18 cellular contexts compared by ENCODE assay signal in the genomic region with DNA sequence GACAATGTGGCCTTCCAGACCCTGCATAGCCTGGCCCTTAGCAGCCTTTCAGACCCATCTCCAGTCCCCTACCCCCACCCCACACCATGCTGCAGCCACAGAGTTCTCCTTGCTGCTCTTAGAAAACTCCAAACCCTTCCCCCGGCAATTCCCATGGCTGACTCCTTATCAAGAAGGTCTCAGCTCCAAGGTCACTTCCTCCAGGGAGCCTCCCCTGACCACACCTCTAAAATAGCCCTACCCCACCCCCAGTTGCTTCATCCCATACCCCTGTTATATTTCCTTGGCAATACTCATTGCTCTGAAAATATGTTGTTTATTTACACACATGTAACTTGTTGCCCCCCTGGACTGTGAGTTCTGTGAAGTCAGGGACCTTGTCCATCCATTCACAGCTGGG. TPM values are rescaled to one million over a fixed set of nuclear protein-coding genes. Genes with fewer than 3 reads are reported as not detected.
"Had no signal": no experiment of that assay in that cellular context is flagged by ENCODE, and none has a peak within 500 bp of the region (broad histone marks: within the 10 kb centered on the region; RNA-seq: fewer than 3 reads in every experiment).

No MANE protein-coding gene starts in this region.

- DNase-seq: activated CD4-positive, alpha-beta T cell treated with anti-CD3 and anti-CD28 coated beads for 4 hours; activated CD8-positive, alpha-beta memory T cell treated with anti-CD3 and anti-CD28 coated beads for 24 hours; activated CD8-positive, alpha-beta memory T cell treated with anti-CD3 and anti-CD28 coated beads, Interleukin-2, amount 50 U/mL, for 48 hours; activated naive CD4-positive, alpha-beta T cell; activated naive CD8-positive, alpha-beta T cell treated with anti-CD3 and anti-CD28 coated beads, Interleukin-2, amount 50 U/mL, for 24 hours; anterior cingulate cortex; brain microvascular endothelial cell; colonic mucosa; foreskin melanocyte; glutamatergic neuron; hypothalamus; islet precursor cell; lower lobe of right lung; upper lobe of right lung had no signal

- H3K9me3 ChIP-seq: colonic mucosa, lower lobe of right lung, prostate gland, right atrium auricular region, upper lobe of right lung had no signal

- H3K36me3 ChIP-seq: brain microvascular endothelial cell, colonic mucosa, lower lobe of right lung, prostate gland, right atrium auricular region, upper lobe of right lung had no signal

- H3K9me3 Mint-ChIP-seq: activated naive CD8-positive, alpha-beta T cell treated with anti-CD3 and anti-CD28 coated beads, Interleukin-2, amount 50 U/mL, for 24 hours; central memory CD8-positive, alpha-beta T cell; natural killer cell treated with Interleukin-12 subunit alpha and Interleukin-12 subunit beta and Interleukin-15 and Interleukin-18, amount 100 ng/mL, for 72 hours had no signal

- H3K27ac Mint-ChIP-seq: activated naive CD8-positive, alpha-beta T cell treated with anti-CD3 and anti-CD28 coated beads, Interleukin-2, amount 50 U/mL, for 24 hours; natural killer cell treated with Interleukin-12 subunit alpha and Interleukin-12 subunit beta and Interleukin-15 and Interleukin-18, amount 100 ng/mL, for 72 hours had no signal

- H3K27ac ChIP-seq: brain microvascular endothelial cell, colonic mucosa, lower lobe of right lung, prostate gland, right atrium auricular region, upper lobe of right lung had no signal

- H3K4me3 ChIP-seq: colonic mucosa, lower lobe of right lung, prostate gland, right atrium auricular region, upper lobe of right lung had no signal

- ATAC-seq: lower lobe of right lung; natural killer cell treated with Interleukin-12 subunit alpha and Interleukin-12 subunit beta and Interleukin-15 and Interleukin-18, amount 100 ng/mL, for 72 hours; upper lobe of right lung had no signal

- H3K4me3 Mint-ChIP-seq: activated naive CD8-positive, alpha-beta T cell treated with anti-CD3 and anti-CD28 coated beads, Interleukin-2, amount 50 U/mL, for 24 hours; central memory CD8-positive, alpha-beta T cell; natural killer cell treated with Interleukin-12 subunit alpha and Interleukin-12 subunit beta and Interleukin-15 and Interleukin-18, amount 100 ng/mL, for 72 hours had no signal

- H3K4me1 ChIP-seq: prostate gland had no signal

RNA-seq across cellular contexts. Expression of a gene that starts 47.4 kb away (rescaled TPM):
- total RNA-seq: natural killer cell treated with Interleukin-12 subunit alpha and Interleukin-12 subunit beta and Interleukin-15 and Interleukin-18, amount 100 ng/mL, for 72 hours had no signal
